In genomic region chr21:46009951-46010655, GRCh38 we compare ENCODE assay signal across 12 cellular contexts.
"Had no signal": no experiment of that assay in that cellular context is flagged by ENCODE, and none has a peak within 500 bp of the region (broad histone marks: within the 10 kb centered on the region; RNA-seq: fewer than 3 reads in every experiment).

No MANE protein-coding gene starts in this region.

- H3K9me3 Mint-ChIP-seq: activated naive CD8-positive, alpha-beta T cell treated with anti-CD3 and anti-CD28 coated beads, Interleukin-2, amount 50 U/mL, for 24 hours had no signal

- H3K27me3 ChIP-seq: heart right ventricle, right atrium auricular region, tibial artery had no signal

- DNase-seq: activated CD4-positive, alpha-beta T cell treated with anti-CD3 and anti-CD28 coated beads, Interleukin-2, amount 50 U/mL, for 48 hours; activated CD8-positive, alpha-beta memory T cell treated with anti-CD3 and anti-CD28 coated beads, Interleukin-2, amount 50 U/mL, for 4 hours; activated naive CD8-positive, alpha-beta T cell treated with anti-CD3 and anti-CD28 coated beads, Interleukin-2, amount 50 U/mL, for 24 hours; heart right ventricle; left ventricle myocardium inferior; SIG-M5; small intestine; tibial artery had no signal

- H3K27ac ChIP-seq: heart right ventricle, left ventricle myocardium inferior, right atrium auricular region, tibial artery had no signal

- ATAC-seq: activated CD4-positive, CD25-positive, alpha-beta regulatory T cell treated with anti-CD3 and anti-CD28 coated beads, Interleukin-2, amount 50 U/mL, for 24 hours; activated naive CD8-positive, alpha-beta T cell treated with anti-CD3 and anti-CD28 coated beads, Interleukin-2, amount 50 U/mL, for 24 hours; heart right ventricle had no signal

- H3K9me3 ChIP-seq: left ventricle myocardium inferior, right atrium auricular region, tibial artery had no signal

- H3K36me3 ChIP-seq: heart right ventricle, left ventricle myocardium inferior, right atrium auricular region had no signal

- H3K27ac Mint-ChIP-seq: activated naive CD8-positive, alpha-beta T cell treated with anti-CD3 and anti-CD28 coated beads, Interleukin-2, amount 50 U/mL, for 24 hours; memory B cell; T-helper 2 cell treated with Interferon-gamma antibody and Interleukin-4, amounts not matched to agents 5 μg/mL and 100 μg/mL, for 36 hours had no signal

- H3K4me1 ChIP-seq: heart right ventricle, left ventricle myocardium inferior, right atrium auricular region, tibial artery had no signal

- H3K4me1 Mint-ChIP-seq: memory B cell had no signal

- H3K4me3 Mint-ChIP-seq: activated naive CD8-positive, alpha-beta T cell treated with anti-CD3 and anti-CD28 coated beads, Interleukin-2, amount 50 U/mL, for 24 hours; memory B cell; T-helper 2 cell treated with Interferon-gamma antibody and Interleukin-4, amounts not matched to agents 5 μg/mL and 100 μg/mL, for 36 hours had no signal

- H3K4me3 ChIP-seq: heart right ventricle, left ventricle myocardium inferior, right atrium auricular region, tibial artery had no signal
